Comparison of ENCODE assay signal across 33 cellular contexts in the genomic region with DNA sequence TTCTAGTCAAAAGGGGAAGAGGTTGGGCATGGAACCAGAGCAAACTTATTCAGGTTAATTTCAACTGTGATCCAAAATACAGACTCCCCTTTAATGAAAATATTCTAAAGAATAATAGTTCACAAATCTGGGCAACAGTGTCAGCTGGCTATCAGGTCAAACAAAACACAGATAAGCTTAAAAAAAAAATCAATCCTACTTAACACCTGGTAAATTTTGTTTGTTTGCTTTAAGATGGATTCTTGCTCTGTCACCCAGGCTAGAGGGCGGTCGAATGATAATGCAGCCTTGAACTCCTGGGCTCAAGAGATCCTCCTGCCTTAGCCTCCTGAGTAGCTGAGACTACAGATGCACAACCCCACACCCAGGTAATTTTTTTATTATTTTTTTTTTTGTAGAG.
DNase-seq lines count a peak whose midpoint lies in the region; ATAC-seq, FAIRE-seq and TF ChIP-seq lines count a peak whose summit lies in the region.
"Had no signal": no experiment of that assay in that cellular context is flagged by ENCODE, and none has a peak within 500 bp of the region (broad histone marks: within the 10 kb centered on the region; RNA-seq: fewer than 3 reads in every experiment).

No MANE protein-coding gene starts in this region.

- no peaks in the 10 kb centered on the region for H3K79me2 ChIP-seq in HepG2 (ENCODE audit: insufficient read depth, low read length)
- no peaks in the 10 kb centered on the region for H3K79me2 ChIP-seq in GM23338 (replicated peaks; ENCODE audit: insufficient read depth)

- H3K4me1 Mint-ChIP-seq in GM23338: no peaks in the 10 kb centered on the region
- H3K4me1 Mint-ChIP-seq: B cell; CD14-positive monocyte; CD8-positive, alpha-beta memory T cell had no signal

- no peak for DNase-seq in HepG2 (ENCODE audit: low spot score)
- no peak for DNase-seq in right lobe of liver
- DNase-seq in GM23338 (ENCODE audit: low spot score): no peak
- DNase-seq: 8988T; ACHN; AML-193; BE2C; C1 segment of cervical spinal cord; Caco-2; Calu3; CD4-positive, alpha-beta memory T cell; CD4-positive, alpha-beta T cell; CD4-positive, CD25-positive, alpha-beta regulatory T cell; CD8-positive, alpha-beta memory T cell; CD8-positive, alpha-beta T cell; COR-L47; DMS 273 treated with DMSO at 0.1 percent for 48 hours; DMS153; DMS53; DMS79; DMS79 treated with DMSO at 0.1 percent for 48 hours; DND-41; EL had no signal

- FAIRE-seq in HepG2 (lab: Jason Lieb, UNC): no peak
- FAIRE-seq: A204.1, A549, D721Med had no signal

- H3K27me3 Mint-ChIP-seq in GM23338 (ENCODE audit: insufficient read depth, low read depth, poor library complexity): no peaks in the 10 kb centered on the region
- H3K27me3 Mint-ChIP-seq: B cell; CD4-positive, alpha-beta memory T cell; CD4-positive, alpha-beta T cell; CD4-positive, CD25-positive, alpha-beta regulatory T cell; CD8-positive, alpha-beta memory T cell had no signal

- no peaks in the 10 kb centered on the region for H3K9me3 Mint-ChIP-seq in GM23338
- H3K9me3 Mint-ChIP-seq: CD14-positive monocyte; CD4-positive, alpha-beta memory T cell; CD4-positive, alpha-beta T cell; CD4-positive, CD25-positive, alpha-beta regulatory T cell; CD8-positive, alpha-beta memory T cell; CD8-positive, alpha-beta T cell had no signal

- CTCF ChIA-PET in HepG2 (lab: Yijun Ruan, JAX; ENCODE audit: low intra/inter-chr PET ratio, low total read pairs): no interaction called here

- no peak overlapping the region for H3K27ac Mint-ChIP-seq in GM23338
- H3K27ac Mint-ChIP-seq: B cell; CD14-positive monocyte; CD4-positive, alpha-beta memory T cell; CD4-positive, alpha-beta T cell; CD8-positive, alpha-beta T cell had no signal

- 61% methylated on average over 2 of the region's 2 CpGs for WGBS in HepG2 (ENCODE audit: low lambda C conversion rate)
- WGBS in right lobe of liver (ENCODE audit: insufficient coverage, low coverage, low lambda C conversion rate, missing lambda C conversion rate): 58% methylated on average over 2 of the region's 2 CpGs

- H3K4me2 ChIP-seq in HepG2 (ENCODE audit: low read depth, low read length): no peak overlapping the region
- no peak overlapping the region for H3K4me2 ChIP-seq in GM23338
- H3K4me2 ChIP-seq: A549; BLaER1; BLaER1 treated with 17β-estradiol and CSF1 and Interleukin-3, amounts not matched to agents 10 nM and 100 nM had no signal

- TF ChIP-seq EP300 in HepG2 (IDR thresholded peaks at IDR 0.05; ENCODE audit: low read depth in 2 of 2, low read length in 2 of 2): no peak
- no peak for TF ChIP-seq EP300 in HepG2 (CRISPR knock-in tag; IDR thresholded peaks at IDR 0.05; ENCODE audit: borderline replicate concordance)

- intact Hi-C loops in HepG2 (cut with micrococcal nuclease; ENCODE audit: unreplicated experiment) (no loop called here), right lobe of liver (cut with DNase I) (no loop called here)

- H3K27me3 ChIP-seq in HepG2 (ENCODE audit: control insufficient read depth in 1 of 2, insufficient read depth in 2 of 2, low read length in 2 of 2): no peaks in the 10 kb centered on the region
- H3K27me3 ChIP-seq in right lobe of liver: no peaks in the 10 kb centered on the region
- H3K27me3 ChIP-seq in GM23338 (ENCODE audit: insufficient read depth): no peaks in the 10 kb centered on the region
- H3K27me3 ChIP-seq: BE2C; BLaER1; BLaER1 treated with 17β-estradiol and CSF1 and Interleukin-3, amounts not matched to agents 10 nM and 100 nM had no signal

- H3F3A ChIP-seq in GM23338 (replicated peaks; ENCODE audit: low read depth): no peaks in the 10 kb centered on the region

- H2AFZ ChIP-seq in HepG2 (ENCODE audit: low read length) (no peak overlapping the region), GM23338 (no peak overlapping the region)

- peaks cover 44% of the 10 kb centered on the region for H3K36me3 Mint-ChIP-seq in GM23338 (ENCODE audit: low read depth)

- no peak for TF ChIP-seq RAD21 in HepG2 (CRISPR knock-in tag; IDR thresholded peaks at IDR 0.05)

- in situ Hi-C loops in HepG2 (cut with HindIII; ENCODE audit: extremely low pct_ligation_motif_present, low pct_unique_long_range_greater_than_20kb): no loop called here

- no peak overlapping the region for H3K27ac ChIP-seq in HepG2 (ENCODE audit: extremely low read length, insufficient read depth, low read length)
- no peak overlapping the region for H3K27ac ChIP-seq in right lobe of liver
- H3K27ac ChIP-seq in GM23338 (ENCODE audit: low read depth): peak overlapping the region; percentile 27; the same call in 1 of the 2 replicates
- H3K27ac ChIP-seq: 22Rv1; A549; BLaER1; BLaER1 treated with 17β-estradiol and CSF1 and Interleukin-3, amounts not matched to agents 10 nM and 100 nM; C4-2B had no signal

- TF ChIP-seq CTCF in HepG2 (CRISPR knock-in tag; IDR thresholded peaks at IDR 0.05) (no peak), right lobe of liver (IDR thresholded peaks at IDR 0.05) (no peak), GM23338 (conservative IDR thresholded peaks at IDR 0.05; ENCODE audit: low read depth in 2 of 2) (no peak)

- POLR2A ChIA-PET in HepG2 (lab: Yijun Ruan, JAX): no interaction called here

- ATAC-seq in HepG2 (no peak), right lobe of liver (no peak), GM23338 (no peak), GM19467 (IDR thresholded peaks at IDR 0.05; ENCODE audit: unreplicated experiment) (no peak)
- ATAC-seq: A549; CD8-positive, alpha-beta T cell had no signal

- no peak overlapping the region for H3K4me3 ChIP-seq in HepG2 (replicated peaks in 1 of 3; ENCODE audit: insufficient read depth in 1 of 3, low read depth in 2 of 3, low read length in 3 of 3)
- no peak overlapping the region for H3K4me3 ChIP-seq in right lobe of liver
- no peak overlapping the region for H3K4me3 ChIP-seq in GM23338
- H3K4me3 ChIP-seq: A549; BLaER1; BLaER1 treated with 17β-estradiol and CSF1 and Interleukin-3, amounts not matched to agents 10 nM and 100 nM had no signal

- H4K20me1 ChIP-seq in HepG2 (ENCODE audit: insufficient read depth, low read length) (no peaks in the 10 kb centered on the region), GM23338 (replicated peaks; ENCODE audit: insufficient read depth) (no peaks in the 10 kb centered on the region; the same call in 1 of the 2 replicates)
- H4K20me1 ChIP-seq: BLaER1 had no signal

- H3K4me1 ChIP-seq in HepG2 (ENCODE audit: insufficient read depth, low read length): no peaks in the 10 kb centered on the region
- H3K4me1 ChIP-seq in right lobe of liver: no peaks in the 10 kb centered on the region
- no peaks in the 10 kb centered on the region for H3K4me1 ChIP-seq in GM23338 (ENCODE audit: insufficient read depth)
- H3K4me1 ChIP-seq: A549; BE2C; BLaER1; BLaER1 treated with 17β-estradiol and CSF1 and Interleukin-3, amounts not matched to agents 10 nM and 100 nM; Caco-2 had no signal

- no peaks in the 10 kb centered on the region for H3K9me3 ChIP-seq in HepG2 (ENCODE audit: low read length)
- H3K9me3 ChIP-seq in right lobe of liver: no peaks in the 10 kb centered on the region
- H3K9me3 ChIP-seq: A549; BE2C; BLaER1; BLaER1 treated with 17β-estradiol and CSF1 and Interleukin-3, amounts not matched to agents 10 nM and 100 nM; Caco-2 had no signal

- no TSS peak for BruUV-seq in HepG2 (replicated peaks; lab: Mats Ljungman, UMichigan)

- H3K9ac ChIP-seq in HepG2 (ENCODE audit: insufficient read depth, low read depth, low read length): no peak overlapping the region
- H3K9ac ChIP-seq: BLaER1; BLaER1 treated with 17β-estradiol and CSF1 and Interleukin-3, amounts not matched to agents 10 nM and 100 nM had no signal

- H3K36me3 ChIP-seq in HepG2 (replicated peaks in 1 of 2; ENCODE audit: control insufficient read depth in 1 of 2, insufficient read depth in 2 of 2, low read length in 2 of 2) (peaks cover 7 to 40% of the 10 kb centered on the region in 2 experiments), right lobe of liver (peaks cover 0 to 24% (median under 1%) of the 10 kb centered on the region in 4 donors), GM23338 (ENCODE audit: insufficient read depth) (peaks cover 28% of the 10 kb centered on the region)

- H3K4me3 Mint-ChIP-seq in GM23338: no peak overlapping the region
- H3K4me3 Mint-ChIP-seq: B cell; CD14-positive monocyte; CD4-positive, alpha-beta memory T cell; CD4-positive, alpha-beta T cell; CD4-positive, CD25-positive, alpha-beta regulatory T cell; CD8-positive, alpha-beta memory T cell; CD8-positive, alpha-beta T cell had no signal

- TF ChIP-seq POLR2A in HepG2 (IDR thresholded peaks at IDR 0.05; ENCODE audit: insufficient read depth in 1 of 2, low read depth in 2 of 2, low read length in 2 of 2): no peak
- no peak for TF ChIP-seq POLR2A in right lobe of liver (IDR thresholded peaks at IDR 0.05)

- H3K9me2 ChIP-seq in GM23338 (ENCODE audit: insufficient read depth): no peaks in the 10 kb centered on the region

TF ChIP-seq in HepG2, 621 proteins besides CTCF, POLR2A, EP300 and RAD21 (continues in another document):
- TF ChIP-seq ZNF441 (CRISPR knock-in tag; IDR thresholded peaks at IDR 0.05; ENCODE audit: borderline replicate concordance): no peak

TF ChIP-seq in GM23338, 12 proteins besides CTCF, POLR2A, EP300 and RAD21:
- TF ChIP-seq, protein P1, sequence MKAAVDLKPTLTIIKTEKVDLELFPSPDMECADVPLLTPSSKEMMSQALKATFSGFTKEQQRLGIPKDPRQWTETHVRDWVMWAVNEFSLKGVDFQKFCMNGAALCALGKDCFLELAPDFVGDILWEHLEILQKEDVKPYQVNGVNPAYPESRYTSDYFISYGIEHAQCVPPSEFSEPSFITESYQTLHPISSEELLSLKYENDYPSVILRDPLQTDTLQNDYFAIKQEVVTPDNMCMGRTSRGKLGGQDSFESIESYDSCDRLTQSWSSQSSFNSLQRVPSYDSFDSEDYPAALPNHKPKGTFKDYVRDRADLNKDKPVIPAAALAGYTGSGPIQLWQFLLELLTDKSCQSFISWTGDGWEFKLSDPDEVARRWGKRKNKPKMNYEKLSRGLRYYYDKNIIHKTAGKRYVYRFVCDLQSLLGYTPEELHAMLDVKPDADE (IDR thresholded peaks at IDR 0.05): no peak
- no peak for TF ChIP-seq ZNF331 (CRISPR knock-in tag; IDR thresholded peaks at IDR 0.05; ENCODE audit: low read depth)
- TF ChIP-seq EZH2 (IDR thresholded peaks at IDR 0.05; ENCODE audit: low read depth, unreplicated experiment): no peak
- no peak for TF ChIP-seq ZNF114 (CRISPR knock-in tag; IDR thresholded peaks at IDR 0.05)
